ENCODE assay signal across 22 cellular contexts in the genomic region with DNA sequence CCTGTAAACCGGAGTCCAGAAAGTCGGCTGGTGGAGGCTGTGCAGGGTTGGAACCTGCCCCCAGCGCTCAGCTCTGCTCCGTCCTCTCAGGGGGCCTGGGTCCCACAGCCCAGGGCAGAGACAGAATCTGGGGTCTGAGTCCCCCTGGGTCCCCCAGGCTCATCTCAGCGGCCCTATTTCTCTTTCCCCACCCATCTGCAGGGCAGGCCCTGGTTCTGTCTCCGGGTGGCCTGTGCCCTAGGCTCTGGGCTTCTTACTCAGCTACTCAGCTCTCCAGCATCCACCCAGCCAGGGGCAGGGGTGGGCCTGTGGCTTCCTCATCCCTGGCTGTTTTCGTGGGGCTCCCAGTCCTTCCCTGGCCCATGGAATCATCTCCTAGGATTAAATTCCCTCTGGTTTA.
A peak's percentile ranks its signal among the peaks of the same experiment; 100 is the strongest.
DNase-seq lines count a peak whose midpoint lies in the region; ATAC-seq, FAIRE-seq and TF ChIP-seq lines count a peak whose summit lies in the region.
"Had no signal": no experiment of that assay in that cellular context is flagged by ENCODE, and none has a peak within 500 bp of the region (broad histone marks: within the 10 kb centered on the region; RNA-seq: fewer than 3 reads in every experiment).

No MANE protein-coding gene starts in this region.

- ATAC-seq in naive thymus-derived CD4-positive, alpha-beta T cell = peak; percentile 18
- no peak for ATAC-seq in GM21619 (IDR thresholded peaks at IDR 0.05; ENCODE audit: unreplicated experiment)

- TF ChIP-seq CTCF in CD14-positive monocyte (IDR thresholded peaks at IDR 0.05) (no peak), brain (conservative IDR thresholded peaks at IDR 0.05) (no peak)

- H3K27ac Mint-ChIP-seq in CD14-positive monocyte (no peak overlapping the region), brain (peak overlapping the region in 3 of 5 experiments; percentile 53 to 69 (median 59))
- no peak overlapping the region for H3K27ac Mint-ChIP-seq in naive thymus-derived CD4-positive, alpha-beta T cell
- H3K27ac Mint-ChIP-seq: IgD-negative memory B cell had no signal

- H3K27me3 ChIP-seq in naive thymus-derived CD4-positive, alpha-beta T cell (ENCODE audit: control insufficient read depth in 2 of 2, insufficient read depth in 2 of 2, low read length in 2 of 2) = no peaks in the 10 kb centered on the region
- H3K27me3 ChIP-seq in thymus (ENCODE audit: control insufficient read depth, insufficient read depth) = no peaks in the 10 kb centered on the region

- no peaks in the 10 kb centered on the region for H3K4me1 ChIP-seq in naive thymus-derived CD4-positive, alpha-beta T cell (ENCODE audit: control insufficient read depth in 2 of 2, insufficient read depth in 2 of 2, low read length in 2 of 2)
- no peaks in the 10 kb centered on the region for H3K4me1 ChIP-seq in thymus (ENCODE audit: control insufficient read depth, insufficient read depth, low read length)

- H3K27me3 Mint-ChIP-seq in CD14-positive monocyte (ENCODE audit: low read depth in 3 of 3) = peaks cover 0 to 5% (median 4%) of the 10 kb centered on the region in 3 donors
- peaks cover 7% of the 10 kb centered on the region for H3K27me3 Mint-ChIP-seq in brain
- peaks cover 0 to 17% (median 10%) of the 10 kb centered on the region in 5 donors for H3K27me3 Mint-ChIP-seq in naive thymus-derived CD4-positive, alpha-beta T cell

- H3K36me3 Mint-ChIP-seq in CD14-positive monocyte (no peaks in the 10 kb centered on the region), brain (no peaks in the 10 kb centered on the region)
- H3K36me3 Mint-ChIP-seq in naive thymus-derived CD4-positive, alpha-beta T cell = no peaks in the 10 kb centered on the region

- DNase-seq in CD14-positive monocyte (ENCODE audit: low spot score) (peak; percentile 18), urothelium cell line (ENCODE audit: low spot score) (no peak), SIG-M5 treated with dmso at 0.1 percent for 504 hours (lab: John Stamatoyannopoulos, UW; ENCODE audit: unreplicated experiment) (no peak)
- DNase-seq in naive thymus-derived CD4-positive, alpha-beta T cell = no peak
- DNase-seq: ACHN, DMS53, EL, MV-4-11, NCI-H2081, NCI-H2171, NCI-H345, NCI-H524, NCI-H774, OCI-M1 had no signal

- intact Hi-C loops in CD14-positive monocyte (cut with micrococcal nuclease) = no loop called here
- intact Hi-C loops in naive thymus-derived CD4-positive, alpha-beta T cell (cut with micrococcal nuclease) = no loop called here

- H3K4me1 Mint-ChIP-seq in CD14-positive monocyte = no peaks in the 10 kb centered on the region
- H3K4me1 Mint-ChIP-seq in brain = peaks cover 51% of the 10 kb centered on the region
- peaks cover 0 to 18% (median 1%) of the 10 kb centered on the region in 7 donors for H3K4me1 Mint-ChIP-seq in naive thymus-derived CD4-positive, alpha-beta T cell

- H3K4me3 Mint-ChIP-seq in CD14-positive monocyte (no peak overlapping the region), brain (no peak overlapping the region)
- no peak overlapping the region for H3K4me3 Mint-ChIP-seq in naive thymus-derived CD4-positive, alpha-beta T cell
- H3K4me3 Mint-ChIP-seq: IgD-negative memory B cell had no signal

- CTCF ChIA-PET in naive thymus-derived CD4-positive, alpha-beta T cell (lab: Charles Lee) = no interaction called here

- WGBS in thymus = 90% methylated on average over 7 of the region's 7 CpGs

- FAIRE-seq in urothelium cell line (lab: Jason Lieb, UNC) = no peak
- FAIRE-seq: GM19239, H54, RCC 7860 had no signal

- H3K9me3 Mint-ChIP-seq in CD14-positive monocyte (peaks cover 0 to 2% (median 0%) of the 10 kb centered on the region in 7 donors), brain (no peaks in the 10 kb centered on the region)
- H3K9me3 Mint-ChIP-seq in naive thymus-derived CD4-positive, alpha-beta T cell = peaks cover 0 to 3% (median 0%) of the 10 kb centered on the region in 11 donors

- no peaks in the 10 kb centered on the region for H3K9me3 ChIP-seq in naive thymus-derived CD4-positive, alpha-beta T cell (ENCODE audit: control insufficient read depth in 2 of 3, low read length in 3 of 3)
- no peaks in the 10 kb centered on the region for H3K9me3 ChIP-seq in thymus (ENCODE audit: control insufficient read depth)

- no peak overlapping the region for H3K4me3 ChIP-seq in naive thymus-derived CD4-positive, alpha-beta T cell (ENCODE audit: low read length)
- H3K4me3 ChIP-seq in thymus (ENCODE audit: low read length) = no peak overlapping the region

- no peaks in the 10 kb centered on the region for H3K36me3 ChIP-seq in naive thymus-derived CD4-positive, alpha-beta T cell (ENCODE audit: control insufficient read depth in 2 of 3, insufficient read depth in 3 of 3, low read length in 3 of 3)
- H3K36me3 ChIP-seq in thymus (ENCODE audit: control insufficient read depth, insufficient read depth) = no peaks in the 10 kb centered on the region

- H3K27ac ChIP-seq in naive thymus-derived CD4-positive, alpha-beta T cell (ENCODE audit: low read depth, low read length) = no peak overlapping the region
- H3K27ac ChIP-seq in thymus (ENCODE audit: low read depth) = peak overlapping the region; percentile 18
- H3K27ac ChIP-seq: C4-2B had no signal

- POLR2A ChIA-PET in naive thymus-derived CD4-positive, alpha-beta T cell (lab: Charles Lee) = no interaction called here

Comparison
In these comparisons a context has a peak if more than half of its experiments do, and no peak if none do; other contexts are left out.
1. H3K27ac Mint-ChIP-seq: peak in brain (3 of 5); none in CD14-positive monocyte (0 of 7) and naive thymus-derived CD4-positive, alpha-beta T cell (0 of 9).